In genomic region chr16:86998196-86999001, GRCh38 we compare ENCODE assay signal across 2 cellular contexts.
TF ChIP-seq lines count a peak whose summit lies in the region.

No MANE protein-coding gene starts in this region.

TF ChIP-seq in H1, 55 proteins besides CTCF, POLR2A, EP300 and RAD21 (continued from another document):
- TF ChIP-seq RBBP5 (IDR thresholded peaks at IDR 0.05; ENCODE audit: borderline replicate concordance, low read depth, low read length), result no peak
- TF ChIP-seq RNF2 (IDR thresholded peaks at IDR 0.05; ENCODE audit: borderline replicate concordance, low read depth, low read length, missing control alignments, poor library complexity, severe bottlenecking), result no peak
- no peak for TF ChIP-seq TAF7 (optimal IDR thresholded peaks at IDR 0.05; ENCODE audit: borderline replicate concordance, low read depth, low read length)
- TF ChIP-seq PHF8 (conservative IDR thresholded peaks at IDR 0.05; ENCODE audit: low read depth, low read length), result no peak
- TF ChIP-seq FOSL1 (IDR thresholded peaks at IDR 0.05; ENCODE audit: insufficient read depth, low read depth, low read length), result no peak
- TF ChIP-seq E2F6 (IDR thresholded peaks at IDR 0.05), result no peak
- TF ChIP-seq CHD1 (IDR thresholded peaks at IDR 0.05; ENCODE audit: low read depth, low read length), result no peak
- TF ChIP-seq JUND (IDR thresholded peaks at IDR 0.05; ENCODE audit: low read length), result no peak

TF ChIP-seq in HepG2, 621 proteins besides CTCF, POLR2A, EP300 and RAD21 (continued from another document):
- TF ChIP-seq ZNF572 (CRISPR knock-in tag; IDR thresholded peaks at IDR 0.05), result 0 out of 2 replicates have a peak, but pooled peaks have one; percentile 40
- TF ChIP-seq PTBP1 (IDR thresholded peaks at IDR 0.05; ENCODE audit: low read depth, low read length, poor library complexity, severe bottlenecking), result no peak
- TF ChIP-seq ATF7 (IDR thresholded peaks at IDR 0.05), result peak; percentile 39; the same call in 1 of the 2 replicates
- no peak for TF ChIP-seq ATF7 (CRISPR knock-in tag; IDR thresholded peaks at IDR 0.05)
- no peak for TF ChIP-seq MYC (CRISPR knock-in tag; IDR thresholded peaks at IDR 0.05; ENCODE audit: borderline replicate concordance)
- peak; percentile 51; the same call in 1 of the 2 replicates for TF ChIP-seq FOXP1 (IDR thresholded peaks at IDR 0.05)
- TF ChIP-seq FOXP1 (CRISPR knock-in tag; IDR thresholded peaks at IDR 0.05), result no peak
- peak; percentile 83 for TF ChIP-seq CREB1 (IDR thresholded peaks at IDR 0.05)
- TF ChIP-seq CREB1 (CRISPR knock-in tag; IDR thresholded peaks at IDR 0.05), result no peak
